In the genomic region with DNA sequence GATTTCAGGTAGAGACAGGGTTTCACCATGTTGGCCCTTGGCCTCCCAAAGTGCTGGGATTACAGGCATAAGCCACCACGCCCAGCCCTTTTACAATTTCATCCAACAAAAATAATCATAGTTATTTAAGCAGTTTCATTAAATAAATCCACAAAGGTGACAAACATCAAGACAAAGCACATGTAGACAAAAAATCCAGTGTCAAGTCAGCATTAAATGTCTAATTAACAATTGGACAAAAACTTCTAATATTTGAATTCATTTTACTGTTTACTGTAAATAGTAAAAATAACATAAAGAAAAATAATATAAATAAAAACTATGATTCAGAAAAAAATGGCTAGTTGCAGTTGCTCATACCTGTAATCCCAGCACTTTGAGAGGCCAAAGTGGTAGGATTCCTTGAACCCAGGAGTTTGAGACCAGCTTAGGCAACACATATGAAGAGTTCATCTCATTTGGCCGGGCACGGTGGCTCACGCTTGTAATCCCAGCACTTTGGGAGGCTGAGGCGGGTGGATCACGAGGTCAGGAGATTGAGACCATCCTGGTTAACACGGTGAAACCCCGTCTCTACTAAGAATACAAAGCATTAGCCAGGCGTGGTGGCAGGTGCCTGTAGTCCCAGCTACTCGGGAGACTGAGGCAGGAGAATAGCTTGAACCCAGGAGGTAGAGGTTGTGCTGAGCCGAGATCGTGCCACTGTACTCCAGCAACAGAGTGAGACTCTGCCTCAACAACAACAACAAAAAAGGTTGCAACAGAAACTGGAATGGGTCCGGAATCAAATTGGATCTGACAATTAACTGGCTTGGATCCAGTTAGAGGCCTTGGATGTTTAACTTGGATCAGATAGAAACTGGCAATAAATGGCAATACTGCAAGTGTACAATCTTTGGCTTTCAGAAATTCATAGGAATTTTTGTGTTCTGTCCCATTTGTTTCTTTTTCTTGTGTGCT, we compare ENCODE assay signal across 10 cellular contexts. TPM values are rescaled to one million over a fixed set of nuclear protein-coding genes. Genes with fewer than 3 reads are reported as not detected.
DNase-seq lines count a peak whose midpoint lies in the region; ATAC-seq and TF ChIP-seq lines count a peak whose summit lies in the region.
"Had no signal": no experiment of that assay in that cellular context is flagged by ENCODE, and none has a peak within 500 bp of the region (broad histone marks: within the 10 kb centered on the region; RNA-seq: fewer than 3 reads in every experiment).

No MANE protein-coding gene starts in this region.

- no peak for DNase-seq in IMR-90
- DNase-seq in adipocyte (ENCODE audit: low read depth) = peak; percentile 84
- peak; percentile 52 for DNase-seq in fibroblast of peridontal ligament (ENCODE audit: extremely low read depth)
- DNase-seq in right lobe of liver = peak in 1 of 3 donors; percentile 66
- DNase-seq in MV-4-11 (lab: John Stamatoyannopoulos, UW) = no peak
- DNase-seq: Caco-2; CD8-positive, alpha-beta memory T cell had no signal

- H3K79me1 ChIP-seq in IMR-90 (ENCODE audit: low read depth in 1 of 2, low read length in 2 of 2) = no peaks in the 10 kb centered on the region

- no peak overlapping the region for H3K27ac ChIP-seq in IMR-90 (ENCODE audit: insufficient read depth, low read length)
- H3K27ac ChIP-seq in right lobe of liver = peak overlapping the region in 2 of 3 donors; percentile 72 to 88

- H3K4me3 ChIP-seq in IMR-90 (ENCODE audit: insufficient read depth, low read depth, low read length) = no peak overlapping the region
- no peak overlapping the region for H3K4me3 ChIP-seq in adipocyte (ENCODE audit: low read length)
- H3K4me3 ChIP-seq in right lobe of liver = peak overlapping the region; percentile 12 to 62 (median 51)

- no peak overlapping the region for H4K91ac ChIP-seq in IMR-90 (ENCODE audit: insufficient read depth, low read depth, low read length)

- no peak overlapping the region for H2AK9ac ChIP-seq in IMR-90 (replicated peaks; ENCODE audit: low read depth, low read length, poor library complexity)

- H2BK120ac ChIP-seq in IMR-90 (ENCODE audit: low read depth, low read length) = no peak overlapping the region

- H2BK20ac ChIP-seq in IMR-90 (ENCODE audit: low read depth, low read length) = no peak overlapping the region

- no peaks in the 10 kb centered on the region for H3K4me1 ChIP-seq in IMR-90 (ENCODE audit: control insufficient read depth, insufficient read depth, low read length)
- peaks cover 5% of the 10 kb centered on the region for H3K4me1 ChIP-seq in adipocyte (ENCODE audit: control insufficient read depth, insufficient read depth, low read length)
- H3K4me1 ChIP-seq in right lobe of liver = peaks cover 0 to 5% (median 0%) of the 10 kb centered on the region in 4 donors
- H3K4me1 ChIP-seq: Caco-2 had no signal

- no peak for TF ChIP-seq RAD21 in IMR-90 (IDR thresholded peaks at IDR 0.05; ENCODE audit: low read length)

- H2AK5ac ChIP-seq in IMR-90 (ENCODE audit: low read depth, low read length) = no peak overlapping the region

- no peak for TF ChIP-seq CTCF in IMR-90 (conservative IDR thresholded peaks at IDR 0.05; ENCODE audit: low read depth, low read length)
- TF ChIP-seq CTCF in right lobe of liver (IDR thresholded peaks at IDR 0.05) = no peak

- no peaks in the 10 kb centered on the region for H3K27me3 ChIP-seq in IMR-90 (ENCODE audit: control insufficient read depth, insufficient read depth, low read length)
- H3K27me3 ChIP-seq in adipocyte (replicated peaks; ENCODE audit: control insufficient read depth, insufficient read depth, low read length) = no peaks in the 10 kb centered on the region
- H3K27me3 ChIP-seq in right lobe of liver = no peaks in the 10 kb centered on the region

- H3K4ac ChIP-seq in IMR-90 (ENCODE audit: low read depth, low read length) = no peak overlapping the region

- no peaks in the 10 kb centered on the region for H3K36me3 ChIP-seq in IMR-90 (ENCODE audit: control insufficient read depth, insufficient read depth, low read length)
- no peaks in the 10 kb centered on the region for H3K36me3 ChIP-seq in adipocyte (ENCODE audit: control insufficient read depth, insufficient read depth, low read length, severe bottlenecking)
- H3K36me3 ChIP-seq in right lobe of liver = no peaks in the 10 kb centered on the region

- H3K56ac ChIP-seq in IMR-90 (ENCODE audit: extremely low read depth, insufficient read depth, low read length) = no peak overlapping the region

- 100% methylated on average over 4 of the region's 13 CpGs; no CpG with 5 or more reads in 1 of the 2 experiments for WGBS in IMR-90 (ENCODE audit: extremely low coverage in 2 of 2, insufficient read length in 1 of 2), 2 experiments
- 22% methylated on average over 12 of the region's 13 CpGs for WGBS in right lobe of liver (ENCODE audit: insufficient coverage, low coverage, low lambda C conversion rate, missing lambda C conversion rate)

- no peak overlapping the region for H3K14ac ChIP-seq in IMR-90 (replicated peaks; ENCODE audit: low read depth, low read length)

- POLR2A ChIA-PET in IMR-90 (lab: Charles Lee; ENCODE audit: unreplicated experiment) = no interaction called here

- in situ Hi-C loops in IMR-90 (cut with MboI; ENCODE audit: low sequenced_read_pairs) = no loop called here

- H3K23ac ChIP-seq in IMR-90 (ENCODE audit: low read depth, low read length) = no peak overlapping the region

- intact Hi-C loops in IMR-90 (cut with micrococcal nuclease) = no loop called here
- intact Hi-C loops in right lobe of liver (cut with DNase I) = no loop called here

- no peak overlapping the region for H3K18ac ChIP-seq in IMR-90 (ENCODE audit: low read depth, low read length)

- no peak overlapping the region for H2BK15ac ChIP-seq in IMR-90 (ENCODE audit: low read depth, low read length)

- dilution Hi-C loops in IMR-90 (cut with HindIII; ENCODE audit: low sequenced_read_pairs, unreplicated experiment) = no loop called here

- no peak overlapping the region for H4K5ac ChIP-seq in IMR-90 (ENCODE audit: low read depth, low read length)

- no peak for TF ChIP-seq POLR2A in IMR-90 (IDR thresholded peaks at IDR 0.05; ENCODE audit: low read depth, low read length)
- TF ChIP-seq POLR2A in right lobe of liver (IDR thresholded peaks at IDR 0.05) = no peak

- no peak overlapping the region for H2BK5ac ChIP-seq in IMR-90 (ENCODE audit: low read depth, low read length, poor library complexity, severe bottlenecking)

- H3K4me2 ChIP-seq in IMR-90 (ENCODE audit: low read depth, low read length) = no peak overlapping the region

- H3K9ac ChIP-seq in IMR-90 (ENCODE audit: low read depth, low read length) (no peak overlapping the region), adipocyte (ENCODE audit: low read length) (no peak overlapping the region)

- H3K9me3 ChIP-seq in IMR-90 (ENCODE audit: control insufficient read depth, insufficient read depth, low read length) (no peaks in the 10 kb centered on the region), adipocyte (ENCODE audit: control insufficient read depth, low read length) (no peaks in the 10 kb centered on the region), right lobe of liver (no peaks in the 10 kb centered on the region)
- H3K9me3 ChIP-seq: Caco-2 had no signal

- CTCF ChIA-PET in IMR-90 (lab: Yijun Ruan, JAX) = no interaction called here

- H2AFZ ChIP-seq in IMR-90 (replicated peaks; ENCODE audit: low read length, poor library complexity) = no peak overlapping the region

- no TSS peak for BruUV-seq in IMR-90 (replicated peaks; lab: Mats Ljungman, UMichigan)

- H4K8ac ChIP-seq in IMR-90 (ENCODE audit: low read depth in 2 of 2, low read length in 2 of 2) = no peak overlapping the region

- H4K20me1 ChIP-seq in IMR-90 (ENCODE audit: insufficient read depth, low read length) = no peaks in the 10 kb centered on the region

- ATAC-seq in IMR-90 (ENCODE audit: low read depth) (no peak), right lobe of liver (peak; percentile 86 to 90 (median 88)), HG03354 (IDR thresholded peaks at IDR 0.05; ENCODE audit: poor library complexity, severe bottlenecking, unreplicated experiment) (no peak), HG03108 (IDR thresholded peaks at IDR 0.05; ENCODE audit: unreplicated experiment) (no peak)
- ATAC-seq: HCT116 had no signal

- H3K9me1 ChIP-seq in IMR-90 (ENCODE audit: insufficient read depth, low read length) = no peaks in the 10 kb centered on the region

TF ChIP-seq in IMR-90, 13 proteins besides CTCF, POLR2A, EP300 and RAD21:
- TF ChIP-seq CEBPB (IDR thresholded peaks at IDR 0.05; ENCODE audit: low read depth, low read length) (no peak), MAFK (IDR thresholded peaks at IDR 0.05; ENCODE audit: low read depth, low read length) (peak; percentile 28; the same call in 1 of the 2 replicates), RFX5 (IDR thresholded peaks at IDR 0.05; ENCODE audit: low read depth, low read length) (no peak), BHLHE40 (IDR thresholded peaks at IDR 0.05; ENCODE audit: low read depth, low read length) (no peak), RCOR1 (IDR thresholded peaks at IDR 0.05; ENCODE audit: insufficient replicate concordance, low read length) (no peak), NFE2L2 (IDR thresholded peaks at IDR 0.05; ENCODE audit: low read depth, low read length) (no peak)
- TF ChIP-seq, protein P1, sequence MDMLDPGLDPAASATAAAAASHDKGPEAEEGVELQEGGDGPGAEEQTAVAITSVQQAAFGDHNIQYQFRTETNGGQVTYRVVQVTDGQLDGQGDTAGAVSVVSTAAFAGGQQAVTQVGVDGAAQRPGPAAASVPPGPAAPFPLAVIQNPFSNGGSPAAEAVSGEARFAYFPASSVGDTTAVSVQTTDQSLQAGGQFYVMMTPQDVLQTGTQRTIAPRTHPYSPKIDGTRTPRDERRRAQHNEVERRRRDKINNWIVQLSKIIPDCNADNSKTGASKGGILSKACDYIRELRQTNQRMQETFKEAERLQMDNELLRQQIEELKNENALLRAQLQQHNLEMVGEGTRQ (IDR thresholded peaks at IDR 0.05; ENCODE audit: low read depth, low read length) = no peak
TF ChIP-seq in IMR-90: peak in this region for 1.

RNA-seq across cellular contexts. Expression of a gene that starts 56.9 kb away (rescaled TPM):
- 94.1 and 98.9 TPM in 2 replicates for total RNA-seq in IMR-90 (2012; rRNA removed)
- 158 and 223 TPM in 2 replicates for polyA plus RNA-seq in IMR-90 (2012; rRNA removed)
- polyA plus RNA-seq in IMR-90 (2012; cell fraction: cytosol; rRNA removed) = 40.6 and 65.5 TPM in 2 replicates
- 581 and 1,265 TPM in 2 replicates for polyA plus RNA-seq in IMR-90 (2012; cell fraction: nucleus; rRNA removed; ENCODE audit: low replicate concordance)
- 100 to 1,000 TPM in 3 of 6 experiments, 10 to 100 TPM in 3; 57.8 to 118 (median 102) TPM for total RNA-seq in right lobe of liver

Comparison
In these comparisons a context has a peak if more than half of its experiments do, and no peak if none do; other contexts are left out.
1. ATAC-seq: peak in right lobe of liver (4 of 4); none in IMR-90 (single experiment), HG03354 (single experiment) and HG03108 (single experiment).
2. DNase-seq: peak in adipocyte (single experiment) and fibroblast of peridontal ligament (single experiment); none in IMR-90 (single experiment) and MV-4-11 (single experiment).
3. H3K4me3 ChIP-seq: peak in right lobe of liver (3 of 3); none in IMR-90 (single experiment) and adipocyte (single experiment).